8 cellular contexts compared by ENCODE assay signal in the genomic region with DNA sequence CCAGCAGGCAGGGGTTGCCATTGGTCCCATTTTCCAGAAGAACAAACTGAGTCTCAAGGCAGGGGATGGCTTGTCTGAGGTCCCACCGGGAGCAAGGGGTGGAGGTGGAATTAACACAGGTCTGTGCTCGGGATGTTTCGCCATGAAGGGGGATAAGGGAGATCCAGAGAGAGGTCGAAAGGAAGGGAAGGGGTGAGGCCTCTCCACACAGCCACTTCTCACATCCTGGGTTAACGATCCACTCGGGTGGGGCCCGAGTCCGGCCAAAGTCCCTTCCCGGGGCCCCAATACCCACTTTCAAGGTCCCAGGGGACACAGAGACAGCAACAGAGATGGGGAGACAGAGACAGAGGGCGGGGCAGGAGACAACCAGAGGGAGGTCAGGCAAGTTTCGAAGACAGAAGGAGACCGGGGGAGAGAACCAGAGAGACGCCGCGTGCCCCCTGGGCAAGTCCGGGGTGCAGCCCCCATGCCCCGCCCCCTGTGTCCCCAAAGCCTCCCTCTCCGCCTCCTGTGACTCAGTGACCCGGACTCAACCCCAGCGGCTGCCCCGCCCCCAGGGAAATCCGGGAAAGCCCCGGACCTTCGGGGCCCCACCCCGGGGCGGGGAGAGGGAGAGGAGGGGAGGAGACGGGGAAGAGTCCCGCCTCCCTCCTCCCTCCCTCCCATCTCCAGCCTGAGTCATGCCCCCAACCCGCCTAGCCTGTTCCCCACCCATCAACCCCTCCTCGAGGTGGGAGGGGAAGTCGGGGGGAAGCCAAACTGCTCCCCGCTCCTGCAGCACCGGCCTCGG. TPM values are rescaled to one million over a fixed set of nuclear protein-coding genes. Genes with fewer than 3 reads are reported as not detected.
DNase-seq lines count a peak whose midpoint lies in the region; ATAC-seq and TF ChIP-seq lines count a peak whose summit lies in the region.

No MANE protein-coding gene starts in this region.

- TF ChIP-seq CTCF in AG04450 (IDR thresholded peaks at IDR 0.05; ENCODE audit: low read depth, low read length) (no peak), cardiac muscle cell (IDR thresholded peaks at IDR 0.05; ENCODE audit: low read depth, low read length) (no peak), upper lobe of left lung (IDR thresholded peaks at IDR 0.05) (no peak)

- CTCF ChIA-PET in AG04450 (lab: Charles Lee): no interaction called here

- peaks cover under 1% of the 10 kb centered on the region for H3K4me1 ChIP-seq in HUES48 (ENCODE audit: control insufficient read depth, insufficient read depth, low read length)
- peaks cover 4% of the 10 kb centered on the region for H3K4me1 ChIP-seq in cardiac muscle cell (ENCODE audit: low read depth)
- H3K4me1 ChIP-seq in upper lobe of left lung: peaks cover 73 to 92% (median 83%) of the 10 kb centered on the region in 4 donors

- peak overlapping the region; percentile 87 for H3K27ac ChIP-seq in AG04450 (ENCODE audit: low read depth, low read length)
- H3K27ac ChIP-seq in HUES48 (ENCODE audit: low read depth, low read length): no peak overlapping the region
- H3K27ac ChIP-seq in cardiac muscle cell: no peak overlapping the region
- H3K27ac ChIP-seq in upper lobe of left lung: peak overlapping the region; percentile 94 to 98 (median 98)

- peaks cover 9% of the 10 kb centered on the region for H3K36me3 Mint-ChIP-seq in activated naive CD8-positive, alpha-beta T cell treated with anti-CD3 and anti-CD28 coated beads, Interleukin-2, amount 50 U/mL, for 24 hours (ENCODE audit: low read depth)

- DNase-seq in AG04450 (ENCODE audit: low read depth, low spot score) (peak; percentile 84), SW480 (ENCODE audit: low spot score) (peak; percentile 88), cardiac muscle cell (ENCODE audit: low read depth in 1 of 2, low spot score in 1 of 2) (peak; percentile 84 to 98), pons (ENCODE audit: low spot score) (peak; percentile 69), upper lobe of left lung (peak; percentile 95 to 97)
- peak; percentile 96 for DNase-seq in activated naive CD8-positive, alpha-beta T cell treated with anti-CD3 and anti-CD28 coated beads, Interleukin-2, amount 50 U/mL, for 24 hours

- H3K4me3 ChIP-seq in AG04450 (ENCODE audit: low read depth, low read length) (peak overlapping the region; percentile 61), HUES48 (ENCODE audit: low read depth, low read length) (peak overlapping the region; percentile 64), cardiac muscle cell (peak overlapping the region; percentile 82), upper lobe of left lung (peak overlapping the region in 3 of 4 donors; percentile 62 to 86 (median 75))

- peak in 3 of 4 donors; percentile 27 to 86 (median 65) for TF ChIP-seq EP300 in upper lobe of left lung (IDR thresholded peaks at IDR 0.05)

- H3K27me3 ChIP-seq in AG04450 (ENCODE audit: control insufficient read depth, insufficient read depth, low read length) (no peaks in the 10 kb centered on the region), HUES48 (ENCODE audit: control insufficient read depth, insufficient read depth, low read length) (peaks cover 55% of the 10 kb centered on the region), cardiac muscle cell (peaks cover 15% of the 10 kb centered on the region), upper lobe of left lung (no peaks in the 10 kb centered on the region)

- H3K9ac ChIP-seq in HUES48 (ENCODE audit: low read depth, low read length): no peak overlapping the region

- H3K27me3 Mint-ChIP-seq in activated naive CD8-positive, alpha-beta T cell treated with anti-CD3 and anti-CD28 coated beads, Interleukin-2, amount 50 U/mL, for 24 hours: peaks cover 4% of the 10 kb centered on the region

- H3K9me3 Mint-ChIP-seq in activated naive CD8-positive, alpha-beta T cell treated with anti-CD3 and anti-CD28 coated beads, Interleukin-2, amount 50 U/mL, for 24 hours: no peaks in the 10 kb centered on the region

- no peaks in the 10 kb centered on the region for H3K36me3 ChIP-seq in HUES48 (ENCODE audit: control insufficient read depth, insufficient read depth, low read length)
- no peaks in the 10 kb centered on the region for H3K36me3 ChIP-seq in cardiac muscle cell
- peaks cover 0 to 17% (median 7%) of the 10 kb centered on the region in 4 donors for H3K36me3 ChIP-seq in upper lobe of left lung

- 6 to 8% methylated on average over 16 to 26 of the region's 34 CpGs for WGBS in upper lobe of left lung, 2 donors

- ATAC-seq in activated naive CD8-positive, alpha-beta T cell treated with anti-CD3 and anti-CD28 coated beads, Interleukin-2, amount 50 U/mL, for 24 hours: peak; percentile 81
- ATAC-seq in upper lobe of left lung (ENCODE audit: low FRiP score in 2 of 2): peak; percentile 94 to 97

- peaks cover 60% of the 10 kb centered on the region for H3K4me1 Mint-ChIP-seq in activated naive CD8-positive, alpha-beta T cell treated with anti-CD3 and anti-CD28 coated beads, Interleukin-2, amount 50 U/mL, for 24 hours

- TF ChIP-seq POLR2A in GM18526 (IDR thresholded peaks at IDR 0.05; ENCODE audit: extremely low read depth, insufficient read length) (peak; percentile 49), upper lobe of left lung (IDR thresholded peaks at IDR 0.05) (peak in 2 of 4 donors; percentile 35 to 67)

- POLR2A ChIA-PET in AG04450 (lab: Yijun Ruan, JAX): no interaction called here

- H3K27ac Mint-ChIP-seq in activated naive CD8-positive, alpha-beta T cell treated with anti-CD3 and anti-CD28 coated beads, Interleukin-2, amount 50 U/mL, for 24 hours: peak overlapping the region; percentile 96

- H3K9me3 ChIP-seq in AG04450 (ENCODE audit: control insufficient read depth, insufficient read depth, low read length) (no peaks in the 10 kb centered on the region), HUES48 (ENCODE audit: control insufficient read depth, insufficient read depth, low read length) (no peaks in the 10 kb centered on the region), cardiac muscle cell (ENCODE audit: low read depth) (no peaks in the 10 kb centered on the region), upper lobe of left lung (no peaks in the 10 kb centered on the region)

- H3K4me3 Mint-ChIP-seq in activated naive CD8-positive, alpha-beta T cell treated with anti-CD3 and anti-CD28 coated beads, Interleukin-2, amount 50 U/mL, for 24 hours: peak overlapping the region; percentile 96

RNA-seq across cellular contexts. Expression of a gene that starts 1.4 kb away (rescaled TPM):
- polyA plus RNA-seq in AG04450 (2011; rRNA removed): 5.6 and 11.0 TPM in 2 replicates
- 10.0 and 11.3 TPM in 2 replicates for polyA minus RNA-seq in AG04450 (2011; rRNA and poly(A)+ RNA removed)
- total RNA-seq in cardiac muscle cell: 10.5 and 12.4 TPM in 2 replicates
- 15.3 and 19.5 TPM in 2 replicates for polyA plus RNA-seq in cardiac muscle cell
- 100 to 1,000 TPM in 2 of 6 donors, 10 to 100 TPM in 4; 31.1 to 114 (median 71.6) TPM for total RNA-seq in upper lobe of left lung

RNA-seq across cellular contexts. Expression of a gene that starts 30.5 kb away (rescaled TPM):
- polyA plus RNA-seq in AG04450 (2011; rRNA removed) (not detected in 2 replicates), cardiac muscle cell (0.11 TPM in 1 of 2 replicates, not detected in the other)
- polyA minus RNA-seq in AG04450 (2011; rRNA and poly(A)+ RNA removed): not detected in 2 replicates
- total RNA-seq in cardiac muscle cell (not detected in 2 replicates), upper lobe of left lung (10 to 100 TPM in 1 of 6 donors, 1 to 10 TPM in 5; 2.9 to 10.5 (median 4.5) TPM)

RNA-seq across cellular contexts. Expression of a gene that starts 48.2 kb away (rescaled TPM):
- polyA plus RNA-seq in AG04450 (2011; rRNA removed): not detected in 2 replicates
- polyA minus RNA-seq in AG04450 (2011; rRNA and poly(A)+ RNA removed): not detected in 2 replicates
- not detected in 2 replicates for total RNA-seq in cardiac muscle cell
- polyA plus RNA-seq in cardiac muscle cell: not detected in 2 replicates
- total RNA-seq in upper lobe of left lung: not detected

Comparison
In these comparisons a context has a peak if more than half of its experiments do, and no peak if none do; other contexts are left out.
1. H3K27ac ChIP-seq: peak in AG04450 (single experiment) and upper lobe of left lung (4 of 4); none in HUES48 (single experiment) and cardiac muscle cell (single experiment).
2. Peak in every context shown above with its lines, with median percentiles within 50 percentile points of each other: DNase-seq and H3K4me3 ChIP-seq.